ENCODE assay signal across 37 cellular contexts in genomic region chr5:59340637-59341036, GRCh38.
"Had no signal": no experiment of that assay in that cellular context is flagged by ENCODE, and none has a peak within 500 bp of the region (broad histone marks: within the 10 kb centered on the region; RNA-seq: fewer than 3 reads in every experiment).

No MANE protein-coding gene starts in this region.

- H3K4me3 ChIP-seq: adrenal gland, ascending aorta, body of pancreas, breast epithelium, cardiac muscle cell had no signal

- H3K27me3 ChIP-seq: adrenal gland, ascending aorta, body of pancreas, brain microvascular endothelial cell, breast epithelium, cardiac muscle cell had no signal

- H3K27ac Mint-ChIP-seq: activated naive CD4-positive, alpha-beta T cell treated with anti-CD3 and anti-CD28 coated beads for 36 hours; activated naive CD4-positive, alpha-beta T cell treated with anti-CD3 and anti-CD28 coated beads, Interleukin-2, amount 10 ng/mL, durations not matched to agents 7 days and 5 days; activated naive CD4-positive, alpha-beta T cell treated with anti-CD3 and anti-CD28 coated beads, Interleukin-2, amount 50 U/mL, for 24 hours; activated naive CD4-positive, alpha-beta T cell treated with anti-CD3 and anti-CD28 coated beads, Interleukin-2, amount 50 U/mL, for 72 hours; activated naive CD8-positive, alpha-beta T cell; activated naive CD8-positive, alpha-beta T cell treated with anti-CD3 and anti-CD28 coated beads for 36 hours; activated naive CD8-positive, alpha-beta T cell treated with anti-CD3 and anti-CD28 coated beads, Interleukin-2, amount 10 ng/mL, durations not matched to agents 7 days and 5 days; activated naive CD8-positive, alpha-beta T cell treated with anti-CD3 and anti-CD28 coated beads, Interleukin-2, amount 50 U/mL, for 24 hours; activated T-cell treated with anti-CD3 and anti-CD28 coated beads, Interleukin-2, amount 50 U/mL, for 24 hours; activated T-cell treated with anti-CD3 and anti-CD28 coated beads, Interleukin-2, amount 50 U/mL, for 72 hours; activated T-helper 17 cell treated with anti-CD3 and anti-CD28 coated beads, Interleukin-2, amount 50 U/mL, for 72 hours; activated T-helper 2 cell treated with anti-CD3 and anti-CD28 coated beads, Interferon-gamma antibody, Interleukin-2, Interleukin-4, amounts not matched to agents 10 μg/mL and 5 μg/mL and 100 μg/mL, durations not matched to agents 14 hours and 24 hours and 36 hours; brain had no signal

- H3K36me3 Mint-ChIP-seq: activated naive CD4-positive, alpha-beta T cell treated with anti-CD3 and anti-CD28 coated beads, Interleukin-2, amount 10 ng/mL, durations not matched to agents 7 days and 5 days; activated naive CD4-positive, alpha-beta T cell treated with anti-CD3 and anti-CD28 coated beads, Interleukin-2, amount 50 U/mL, for 24 hours; activated naive CD4-positive, alpha-beta T cell treated with anti-CD3 and anti-CD28 coated beads, Interleukin-2, amount 50 U/mL, for 72 hours; activated naive CD8-positive, alpha-beta T cell treated with anti-CD3 and anti-CD28 coated beads for 36 hours; activated naive CD8-positive, alpha-beta T cell treated with anti-CD3 and anti-CD28 coated beads, Interleukin-2, amount 10 ng/mL, durations not matched to agents 7 days and 5 days had no signal

- H3K9me3 Mint-ChIP-seq: activated naive CD4-positive, alpha-beta T cell treated with anti-CD3 and anti-CD28 coated beads for 36 hours; activated naive CD4-positive, alpha-beta T cell treated with anti-CD3 and anti-CD28 coated beads, Interleukin-2, amount 10 ng/mL, durations not matched to agents 7 days and 5 days; activated naive CD4-positive, alpha-beta T cell treated with anti-CD3 and anti-CD28 coated beads, Interleukin-2, amount 50 U/mL, for 24 hours; activated naive CD4-positive, alpha-beta T cell treated with anti-CD3 and anti-CD28 coated beads, Interleukin-2, amount 50 U/mL, for 72 hours; activated naive CD8-positive, alpha-beta T cell treated with anti-CD3 and anti-CD28 coated beads for 36 hours; activated naive CD8-positive, alpha-beta T cell treated with anti-CD3 and anti-CD28 coated beads, Interleukin-2, amount 10 ng/mL, durations not matched to agents 7 days and 5 days; activated naive CD8-positive, alpha-beta T cell treated with anti-CD3 and anti-CD28 coated beads, Interleukin-2, amount 50 U/mL, for 24 hours; activated T-cell treated with anti-CD3 and anti-CD28 coated beads, Interleukin-2, amount 50 U/mL, for 24 hours; activated T-cell treated with anti-CD3 and anti-CD28 coated beads, Interleukin-2, amount 50 U/mL, for 4 hours; activated T-cell treated with anti-CD3 and anti-CD28 coated beads, Interleukin-2, amount 50 U/mL, for 72 hours; activated T-helper 17 cell treated with anti-CD3 and anti-CD28 coated beads, Interleukin-2, amount 50 U/mL, for 72 hours; activated T-helper 2 cell treated with anti-CD3 and anti-CD28 coated beads, Interferon-gamma antibody, Interleukin-2, Interleukin-4, amounts not matched to agents 10 μg/mL and 5 μg/mL and 100 μg/mL, durations not matched to agents 14 hours and 24 hours and 36 hours; central memory CD8-positive, alpha-beta T cell had no signal

- H3K36me3 ChIP-seq: adrenal gland, ascending aorta, brain microvascular endothelial cell, breast epithelium, cardiac muscle cell had no signal

- H3K27ac ChIP-seq: adrenal gland, ascending aorta, body of pancreas, brain microvascular endothelial cell, breast epithelium, cardiac muscle cell had no signal

- DNase-seq: activated effector memory CD4-positive, alpha-beta T cell treated with anti-CD3 and anti-CD28 coated beads, Interleukin-2, amount 50 U/mL, for 16 hours; activated effector memory CD4-positive, alpha-beta T cell treated with Interleukin-2 at 50 U/mL for 16 hours; activated gamma-delta T cell; activated gamma-delta T cell treated with Interleukin-2 at 50 U/mL for 16 hours; activated naive CD4-positive, alpha-beta T cell; activated naive CD4-positive, alpha-beta T cell treated with anti-CD3 and anti-CD28 coated beads for 36 hours; activated naive CD4-positive, alpha-beta T cell treated with anti-CD3 and anti-CD28 coated beads, Interleukin-2, amount 10 ng/mL, durations not matched to agents 7 days and 5 days; activated naive CD4-positive, alpha-beta T cell treated with anti-CD3 and anti-CD28 coated beads, Interleukin-2, amount 50 U/mL, for 16 hours; activated naive CD4-positive, alpha-beta T cell treated with Interleukin-2 at 50 U/mL for 16 hours; activated naive CD8-positive, alpha-beta T cell treated with anti-CD3 and anti-CD28 coated beads for 36 hours; activated naive CD8-positive, alpha-beta T cell treated with anti-CD3 and anti-CD28 coated beads, Interleukin-2, amount 10 ng/mL, durations not matched to agents 7 days and 5 days; activated naive CD8-positive, alpha-beta T cell treated with anti-CD3 and anti-CD28 coated beads, Interleukin-2, amount 50 U/mL, for 24 hours; activated T-cell treated with anti-CD3 and anti-CD28 coated beads, Interleukin-2, amount 50 U/mL, for 1 hour; activated T-cell treated with anti-CD3 and anti-CD28 coated beads, Interleukin-2, amount 50 U/mL, for 24 hours; activated T-cell treated with anti-CD3 and anti-CD28 coated beads, Interleukin-2, amount 50 U/mL, for 4 hours; activated T-cell treated with anti-CD3 and anti-CD28 coated beads, Interleukin-2, amount 50 U/mL, for 48 hours; activated T-cell treated with anti-CD3 and anti-CD28 coated beads, Interleukin-2, amount 50 U/mL, for 72 hours; adrenal gland; amniotic stem cell; amygdala; anterior cingulate cortex; aorta; body of pancreas; brain microvascular endothelial cell; caudate nucleus; central memory CD4-positive, alpha-beta T cell; cerebellar nuclear complex had no signal

- H3K4me1 ChIP-seq: adrenal gland, ascending aorta, body of pancreas, breast epithelium had no signal

- H3K9me3 ChIP-seq: adrenal gland, ascending aorta, body of pancreas, breast epithelium had no signal

- H3K4me1 Mint-ChIP-seq: activated naive CD4-positive, alpha-beta T cell treated with anti-CD3 and anti-CD28 coated beads, Interleukin-2, amount 10 ng/mL, durations not matched to agents 7 days and 5 days; activated naive CD8-positive, alpha-beta T cell treated with anti-CD3 and anti-CD28 coated beads, Interleukin-2, amount 50 U/mL, for 24 hours; activated T-helper 17 cell treated with anti-CD3 and anti-CD28 coated beads, Interleukin-2, amount 50 U/mL, for 72 hours; central memory CD8-positive, alpha-beta T cell had no signal

- H3K4me3 Mint-ChIP-seq: activated naive CD4-positive, alpha-beta T cell treated with anti-CD3 and anti-CD28 coated beads for 36 hours; activated naive CD4-positive, alpha-beta T cell treated with anti-CD3 and anti-CD28 coated beads, Interleukin-2, amount 10 ng/mL, durations not matched to agents 7 days and 5 days; activated naive CD4-positive, alpha-beta T cell treated with anti-CD3 and anti-CD28 coated beads, Interleukin-2, amount 50 U/mL, for 24 hours; activated naive CD8-positive, alpha-beta T cell; activated naive CD8-positive, alpha-beta T cell treated with anti-CD3 and anti-CD28 coated beads for 36 hours; activated naive CD8-positive, alpha-beta T cell treated with anti-CD3 and anti-CD28 coated beads, Interleukin-2, amount 10 ng/mL, durations not matched to agents 7 days and 5 days; activated naive CD8-positive, alpha-beta T cell treated with anti-CD3 and anti-CD28 coated beads, Interleukin-2, amount 50 U/mL, for 24 hours; activated T-cell treated with anti-CD3 and anti-CD28 coated beads, Interleukin-2, amount 50 U/mL, for 24 hours; activated T-cell treated with anti-CD3 and anti-CD28 coated beads, Interleukin-2, amount 50 U/mL, for 4 hours; activated T-cell treated with anti-CD3 and anti-CD28 coated beads, Interleukin-2, amount 50 U/mL, for 72 hours; activated T-helper 17 cell treated with anti-CD3 and anti-CD28 coated beads, Interleukin-2, amount 50 U/mL, for 72 hours; brain; central memory CD8-positive, alpha-beta T cell had no signal
